Comparison of ENCODE assay signal across 18 cellular contexts in the genomic region with DNA sequence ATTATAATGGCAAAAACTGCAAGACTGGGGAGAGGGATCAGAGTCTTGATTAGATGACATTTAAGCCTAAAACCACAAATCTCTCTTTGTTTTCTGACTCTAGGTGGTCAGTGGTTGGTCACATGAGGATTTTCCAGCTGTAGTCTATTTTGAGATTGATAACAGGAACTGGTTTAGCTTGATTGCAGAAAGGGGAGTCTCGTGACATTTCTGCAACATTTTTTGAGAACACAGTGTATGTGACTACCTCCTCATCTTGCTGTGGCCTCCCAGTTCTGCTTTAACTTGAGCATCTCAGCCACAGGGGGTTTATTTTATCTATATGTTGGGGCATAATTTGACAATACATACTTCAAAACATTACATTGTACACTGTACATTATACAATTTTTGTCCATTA.
DNase-seq lines count a peak whose midpoint lies in the region; ATAC-seq, FAIRE-seq and TF ChIP-seq lines count a peak whose summit lies in the region.
"Had no signal": no experiment of that assay in that cellular context is flagged by ENCODE, and none has a peak within 500 bp of the region (broad histone marks: within the 10 kb centered on the region; RNA-seq: fewer than 3 reads in every experiment).

No MANE protein-coding gene starts in this region.

- H3K27ac Mint-ChIP-seq in astrocyte (ENCODE audit: unreplicated experiment), result no peak overlapping the region
- H3K27ac Mint-ChIP-seq in naive thymus-derived CD4-positive, alpha-beta T cell, result no peak overlapping the region
- H3K27ac Mint-ChIP-seq: B cell had no signal

- DNase-seq in astrocyte (ENCODE audit: low read depth) (no peak), HK-2 (ENCODE audit: unreplicated experiment) (no peak), NCI-H2227 treated with DMSO at 0.1 percent for 48 hours (lab: John Stamatoyannopoulos, UW) (no peak), NCI-H1105 treated with DMSO at 0.1 percent for 48 hours (lab: John Stamatoyannopoulos, UW) (no peak)
- DNase-seq in naive thymus-derived CD4-positive, alpha-beta T cell, result no peak
- DNase-seq: activated T-cell treated with anti-CD3 and anti-CD28 coated beads, Interleukin-2, amount 50 U/mL, for 48 hours; amygdala; cortex of kidney; KG1; lower lobe of right lung; NCI-H2107; stomach; T-helper 1 cell had no signal

- H3K4me2 ChIP-seq in astrocyte (ENCODE audit: low read length), result no peak overlapping the region

- no peak overlapping the region for H3K27ac ChIP-seq in astrocyte (ENCODE audit: low read depth, low read length)
- no peak overlapping the region for H3K27ac ChIP-seq in naive thymus-derived CD4-positive, alpha-beta T cell (ENCODE audit: low read depth, low read length)
- H3K27ac ChIP-seq: lower lobe of right lung, neutrophil, stomach had no signal

- no peak for TF ChIP-seq CTCF in astrocyte (IDR thresholded peaks at IDR 0.05; ENCODE audit: insufficient read depth, low read depth, low read length)

- POLR2A ChIA-PET in naive thymus-derived CD4-positive, alpha-beta T cell (lab: Charles Lee), result no interaction called here

- no peaks in the 10 kb centered on the region for H3K9me3 Mint-ChIP-seq in astrocyte (ENCODE audit: unreplicated experiment)
- H3K9me3 Mint-ChIP-seq in naive thymus-derived CD4-positive, alpha-beta T cell, result peaks cover 0 to 4% (median 0%) of the 10 kb centered on the region in 11 donors

- H3K9ac ChIP-seq in astrocyte (ENCODE audit: low read length), result no peak overlapping the region

- CTCF ChIA-PET in naive thymus-derived CD4-positive, alpha-beta T cell (lab: Charles Lee), result interaction anchor here (0.7 kb wide), 1 partner anchor 19 kb away, joined by 4 read pairs; no protein-coding TSS in a partner anchor

- H3K4me3 ChIP-seq in astrocyte (ENCODE audit: insufficient read depth, low read depth, low read length), result no peak overlapping the region
- no peak overlapping the region for H3K4me3 ChIP-seq in naive thymus-derived CD4-positive, alpha-beta T cell (ENCODE audit: low read length)
- H3K4me3 ChIP-seq: lower lobe of right lung, stomach had no signal

- no peaks in the 10 kb centered on the region for H3K27me3 Mint-ChIP-seq in astrocyte (ENCODE audit: low read depth, unreplicated experiment)
- no peaks in the 10 kb centered on the region for H3K27me3 Mint-ChIP-seq in naive thymus-derived CD4-positive, alpha-beta T cell
- H3K27me3 Mint-ChIP-seq: B cell had no signal

- no peaks in the 10 kb centered on the region for H3K4me1 Mint-ChIP-seq in astrocyte (ENCODE audit: low read depth, unreplicated experiment)
- no peaks in the 10 kb centered on the region for H3K4me1 Mint-ChIP-seq in naive thymus-derived CD4-positive, alpha-beta T cell

- no peaks in the 10 kb centered on the region for H3K27me3 ChIP-seq in astrocyte (ENCODE audit: insufficient read depth, low read length)
- H3K27me3 ChIP-seq in naive thymus-derived CD4-positive, alpha-beta T cell (ENCODE audit: control insufficient read depth in 2 of 2, insufficient read depth in 2 of 2, low read length in 2 of 2), result no peaks in the 10 kb centered on the region
- H3K27me3 ChIP-seq: neutrophil, stomach had no signal

- ATAC-seq in GM18505 (IDR thresholded peaks at IDR 0.05; ENCODE audit: unreplicated experiment) (peak; percentile 70), GM21528 (IDR thresholded peaks at IDR 0.05; ENCODE audit: low FRiP score, unreplicated experiment) (peak; percentile 62), HG03378 (IDR thresholded peaks at IDR 0.05; ENCODE audit: unreplicated experiment) (peak; percentile 63)
- ATAC-seq in naive thymus-derived CD4-positive, alpha-beta T cell, result no peak
- ATAC-seq: lower lobe of right lung had no signal

- no peaks in the 10 kb centered on the region for H3K36me3 ChIP-seq in astrocyte (ENCODE audit: insufficient read depth, low read length)
- H3K36me3 ChIP-seq in naive thymus-derived CD4-positive, alpha-beta T cell (ENCODE audit: control insufficient read depth in 2 of 3, insufficient read depth in 3 of 3, low read length in 3 of 3), result no peaks in the 10 kb centered on the region
- H3K36me3 ChIP-seq: lower lobe of right lung, neutrophil, stomach had no signal

- no peaks in the 10 kb centered on the region for H4K20me1 ChIP-seq in astrocyte (ENCODE audit: insufficient read depth, low read length)

- intact Hi-C loops in naive thymus-derived CD4-positive, alpha-beta T cell (cut with micrococcal nuclease), result no loop called here

- no peaks in the 10 kb centered on the region for H3K79me2 ChIP-seq in astrocyte (ENCODE audit: insufficient read depth, low read length)

- no peak for TF ChIP-seq POLR2A in GM18505 (IDR thresholded peaks at IDR 0.05; ENCODE audit: borderline replicate concordance, extremely low read depth, insufficient read depth, insufficient read length)

- no peaks in the 10 kb centered on the region for H3K9me3 ChIP-seq in astrocyte (ENCODE audit: insufficient read depth, low read depth, low read length)
- no peaks in the 10 kb centered on the region for H3K9me3 ChIP-seq in naive thymus-derived CD4-positive, alpha-beta T cell (ENCODE audit: control insufficient read depth in 2 of 3, low read length in 3 of 3)
- H3K9me3 ChIP-seq: lower lobe of right lung, neutrophil, stomach had no signal

- H3K4me3 Mint-ChIP-seq in astrocyte (ENCODE audit: unreplicated experiment), result no peak overlapping the region
- H3K4me3 Mint-ChIP-seq in naive thymus-derived CD4-positive, alpha-beta T cell, result no peak overlapping the region
- H3K4me3 Mint-ChIP-seq: B cell had no signal

- no peaks in the 10 kb centered on the region for H3K36me3 Mint-ChIP-seq in astrocyte (ENCODE audit: low read depth, unreplicated experiment)
- no peaks in the 10 kb centered on the region for H3K36me3 Mint-ChIP-seq in naive thymus-derived CD4-positive, alpha-beta T cell

- H3K4me1 ChIP-seq in astrocyte (ENCODE audit: insufficient read depth, low read length), result no peaks in the 10 kb centered on the region
- no peaks in the 10 kb centered on the region for H3K4me1 ChIP-seq in naive thymus-derived CD4-positive, alpha-beta T cell (ENCODE audit: control insufficient read depth in 2 of 2, insufficient read depth in 2 of 2, low read length in 2 of 2)
- H3K4me1 ChIP-seq: lower lobe of right lung, stomach had no signal

- no peak overlapping the region for H2AFZ ChIP-seq in astrocyte (ENCODE audit: low read depth, low read length)

- peak; percentile 95 for FAIRE-seq in astrocyte (lab: Jason Lieb, UNC)
